ENCODE assay signal across 8 cellular contexts in the genomic region with DNA sequence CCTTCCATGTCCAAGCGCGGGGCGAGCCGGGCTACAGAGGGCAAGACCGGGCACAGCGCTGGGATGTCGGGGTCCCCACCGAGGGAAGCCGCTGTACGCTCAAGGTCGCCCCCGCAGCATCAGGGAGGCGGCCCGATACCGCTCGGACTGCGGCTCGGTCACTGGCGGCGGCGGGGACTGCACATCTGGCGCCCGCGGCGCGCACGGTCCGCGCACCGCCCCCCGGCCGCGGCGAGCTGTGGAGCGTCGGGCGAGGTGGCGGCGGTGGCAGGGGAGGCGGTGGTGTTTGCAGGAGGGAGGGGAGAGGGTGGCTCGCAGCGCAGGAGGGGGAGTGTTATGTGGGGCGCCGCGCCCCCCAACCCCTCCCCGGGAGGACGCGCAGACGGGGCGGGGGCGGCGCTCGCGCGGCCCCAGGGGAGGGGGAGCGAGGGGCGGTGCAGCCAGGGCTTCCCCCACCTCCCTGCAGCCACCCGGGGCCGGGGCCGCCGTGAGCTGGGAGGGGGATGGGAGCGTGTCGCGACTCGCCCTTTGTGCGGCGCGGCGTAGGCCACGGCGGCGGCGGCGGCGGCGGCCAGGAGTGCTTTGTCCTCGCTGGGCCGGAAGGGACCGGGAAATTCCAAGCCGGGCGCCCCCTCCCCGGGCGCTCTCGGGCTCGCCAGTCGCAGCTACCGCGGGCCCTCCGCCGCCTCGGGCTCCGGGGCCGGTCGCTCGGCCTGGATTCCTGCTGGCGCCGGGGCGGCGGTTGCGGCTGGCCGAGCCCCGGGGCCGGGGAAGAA. TPM values are rescaled to one million over a fixed set of nuclear protein-coding genes. Genes with fewer than 3 reads are reported as not detected.
DNase-seq lines count a peak whose midpoint lies in the region; ATAC-seq and TF ChIP-seq lines count a peak whose summit lies in the region.

Gene NUAK1, minus strand, starts transcription at position 309 of the 776 bp plus-strand sequence. Its CDS starts 301 bp downstream, at position 8.

- peaks cover 10% of the 10 kb centered on the region for H4K20me1 ChIP-seq in hepatocyte (ENCODE audit: insufficient read depth, poor library complexity, severe bottlenecking)

- H3K27ac ChIP-seq in hepatocyte = peak within 1 kb of the TSS; percentile 98

- H3K9me2 ChIP-seq in hepatocyte (replicated peaks; ENCODE audit: insufficient read depth) = no peaks in the 10 kb centered on the region

- H3K4me3 Mint-ChIP-seq in progenitor cell of endocrine pancreas (ENCODE audit: low read depth) = peak within 1 kb of the TSS; percentile 90

- peaks cover 40% of the 10 kb centered on the region for H3K4me1 ChIP-seq in ES-I3 (ENCODE audit: insufficient read depth, low read length)
- H3K4me1 ChIP-seq in hepatocyte (ENCODE audit: insufficient read depth) = peaks cover 29% of the 10 kb centered on the region

- in situ Hi-C loops in astrocyte of the spinal cord (cut with HindIII; ENCODE audit: low sequenced_read_pairs) = no loop called here

- H3K9ac ChIP-seq in ES-I3 (ENCODE audit: low read depth, low read length) = peak within 1 kb of the TSS; percentile 62

- H3K27ac Mint-ChIP-seq in progenitor cell of endocrine pancreas = peak within 1 kb of the TSS; percentile 96

- H3K4me1 Mint-ChIP-seq in progenitor cell of endocrine pancreas (ENCODE audit: low read depth) = peaks cover 40% of the 10 kb centered on the region

- DNase-seq in 8988T = peak; percentile 64
- DNase-seq in NCI-H69 (lab: John Stamatoyannopoulos, UW) = peak; percentile 95
- DNase-seq in astrocyte of the spinal cord (ENCODE audit: low read depth, low spot score) = peak; percentile 72
- DNase-seq in hepatocyte (ENCODE audit: low spot score) = peak; percentile 86
- peak; percentile 81 for DNase-seq in progenitor cell of endocrine pancreas (ENCODE audit: low spot score, unreplicated experiment)

- peak within 1 kb of the TSS; percentile 95 for H3K4me2 ChIP-seq in hepatocyte

- H2AFZ ChIP-seq in hepatocyte = peak within 1 kb of the TSS; percentile 73

- H3K79me2 ChIP-seq in hepatocyte = peaks cover 82% of the 10 kb centered on the region

- H3K9me3 Mint-ChIP-seq in progenitor cell of endocrine pancreas (ENCODE audit: low read depth) = no peaks in the 10 kb centered on the region

- TF ChIP-seq CTCF in astrocyte of the spinal cord (IDR thresholded peaks at IDR 0.05; ENCODE audit: low read depth, low read length) (no peak), hepatocyte (IDR thresholded peaks at IDR 0.05; ENCODE audit: poor library complexity) (no peak), progenitor cell of endocrine pancreas (IDR thresholded peaks at IDR 0.05; ENCODE audit: unreplicated experiment) (no peak)

- H3K27me3 Mint-ChIP-seq in progenitor cell of endocrine pancreas = peaks cover 8% of the 10 kb centered on the region

- ATAC-seq in HG02840 (IDR thresholded peaks at IDR 0.05; ENCODE audit: low FRiP score, unreplicated experiment) (no peak), HG03108 (IDR thresholded peaks at IDR 0.05; ENCODE audit: unreplicated experiment) (no peak)

- no peaks in the 10 kb centered on the region for H3K27me3 ChIP-seq in hepatocyte

- H3K4me3 ChIP-seq in astrocyte of the spinal cord (ENCODE audit: low read depth, low read length) (peak within 1 kb of the TSS; percentile 56), hepatocyte (peak within 1 kb of the TSS; percentile 85)

- H3K36me3 ChIP-seq in ES-I3 (ENCODE audit: insufficient read depth, low read length) (no peaks in the 10 kb centered on the region), hepatocyte (replicated peaks; ENCODE audit: insufficient read depth, low read depth) (no peaks in the 10 kb centered on the region)

- no peaks in the 10 kb centered on the region for H3K9me3 ChIP-seq in ES-I3 (ENCODE audit: control insufficient read depth, insufficient read depth, low read length)
- H3K9me3 ChIP-seq in hepatocyte (ENCODE audit: low read depth) = no peaks in the 10 kb centered on the region

- 4% methylated on average over 18 of the region's 103 CpGs for WGBS in hepatocyte (ENCODE audit: low lambda C conversion rate, missing lambda C conversion rate)

- H3K36me3 Mint-ChIP-seq in progenitor cell of endocrine pancreas (ENCODE audit: insufficient read depth) = no peaks in the 10 kb centered on the region

RNA-seq across cellular contexts. Expression of gene NUAK1, which starts in this region (rescaled TPM):
- total RNA-seq in hepatocyte (5.3 and 13.0 TPM in 2 replicates), progenitor cell of endocrine pancreas (7.6 and 9.7 TPM in 2 replicates)
- polyA plus RNA-seq in hepatocyte = 2.5 and 3.5 TPM in 2 replicates
